ENCODE assay signal across 9 cellular contexts in genomic region chr11:61700221-61700620, GRCh38. TPM values are rescaled to one million over a fixed set of nuclear protein-coding genes. Genes with fewer than 3 reads are reported as not detected.
DNase-seq lines count a peak whose midpoint lies in the region; ATAC-seq and TF ChIP-seq lines count a peak whose summit lies in the region.
"Had no signal": no experiment of that assay in that cellular context is flagged by ENCODE, and none has a peak within 500 bp of the region (broad histone marks: within the 10 kb centered on the region; RNA-seq: fewer than 3 reads in every experiment).

No MANE protein-coding gene starts in this region.

- no peaks in the 10 kb centered on the region for H3K36me3 ChIP-seq in skeletal muscle tissue (ENCODE audit: control insufficient read depth in 3 of 3, insufficient read depth in 3 of 3, low read length in 3 of 3)
- H3K36me3 ChIP-seq: right lobe of liver had no signal

- no peak for TF ChIP-seq CTCF in fibroblast of villous mesenchyme (IDR thresholded peaks at IDR 0.05; ENCODE audit: insufficient read depth, low read depth, low read length)

- H3K27ac ChIP-seq in skeletal muscle tissue (ENCODE audit: low read depth, low read length): no peak overlapping the region
- H3K27ac ChIP-seq: right lobe of liver had no signal

- DNase-seq in HT-29 (ENCODE audit: low spot score) (peak; percentile 97), SHP77 (lab: John Stamatoyannopoulos, UW) (peak; percentile 68), fibroblast of villous mesenchyme (ENCODE audit: low read depth) (peak; percentile 67), NCI-H82 (lab: John Stamatoyannopoulos, UW) (no peak), iPS-NIHi7 (ENCODE audit: extremely low spot score) (no peak)
- DNase-seq: right lobe of liver had no signal

- no peaks in the 10 kb centered on the region for H3K27me3 ChIP-seq in skeletal muscle tissue (ENCODE audit: control insufficient read depth in 3 of 3, insufficient read depth in 3 of 3, low read length in 3 of 3)
- H3K27me3 ChIP-seq: right lobe of liver had no signal

- H3K4me3 ChIP-seq in fibroblast of villous mesenchyme (ENCODE audit: low read depth, low read length) (no peak overlapping the region), skeletal muscle tissue (ENCODE audit: low read length in 3 of 3) (peak overlapping the region in 2 of 3 donors; percentile 13 to 48)
- H3K4me3 ChIP-seq: right lobe of liver had no signal

- no peak for ATAC-seq in HG02642 (IDR thresholded peaks at IDR 0.05; ENCODE audit: poor library complexity, unreplicated experiment)
- no peak for ATAC-seq in GM21619 (IDR thresholded peaks at IDR 0.05; ENCODE audit: unreplicated experiment)

- no peaks in the 10 kb centered on the region for H3K9me3 ChIP-seq in skeletal muscle tissue (ENCODE audit: control insufficient read depth in 3 of 3, low read length in 3 of 3)
- H3K9me3 ChIP-seq: right lobe of liver had no signal

- H3K9ac ChIP-seq in skeletal muscle tissue (ENCODE audit: low read depth in 1 of 3, low read length in 3 of 3): peak overlapping the region; percentile 14 to 70 (median 21)

- peaks cover 62 to 68% (median 64%) of the 10 kb centered on the region in 3 donors for H3K4me1 ChIP-seq in skeletal muscle tissue (ENCODE audit: control insufficient read depth in 3 of 3, insufficient read depth in 3 of 3, low read length in 3 of 3)
- H3K4me1 ChIP-seq: right lobe of liver had no signal

RNA-seq across cellular contexts. Expression of gene DAGLA, which starts 20.0 kb away (rescaled TPM):
- 9.2 and 9.7 TPM in 2 replicates for total RNA-seq in HT-29 (2014; rRNA removed; shearing (Covaris generic))
- total RNA-seq in fibroblast of villous mesenchyme (2.2 and 2.6 TPM in 2 replicates), skeletal muscle tissue (1.0 TPM)

RNA-seq across cellular contexts. Expression of gene MYRF, which starts 52.2 kb away (rescaled TPM):
- total RNA-seq in HT-29 (2014; rRNA removed; shearing (Covaris generic)): 70.1 and 105 TPM in 2 replicates
- total RNA-seq in fibroblast of villous mesenchyme: 2.6 and 9.7 TPM in 2 replicates
- not detected for total RNA-seq in skeletal muscle tissue

Comparison
In these comparisons a context has a peak if more than half of its experiments do, and no peak if none do; other contexts are left out.
1. DNase-seq: peak in HT-29 (single experiment), SHP77 (2 of 2) and fibroblast of villous mesenchyme (single experiment); none in NCI-H82 (single experiment) and iPS-NIHi7 (single experiment).